In genomic region chr1:37995773-37996379, GRCh38 we compare ENCODE assay signal across 8 cellular contexts. TPM values are rescaled to one million over a fixed set of nuclear protein-coding genes. Genes with fewer than 3 reads are reported as not detected.
DNase-seq lines count a peak whose midpoint lies in the region; ATAC-seq, FAIRE-seq and TF ChIP-seq lines count a peak whose summit lies in the region.

No MANE protein-coding gene starts in this region.

- H3K27ac Mint-ChIP-seq in CD8-positive, alpha-beta memory T cell = peak overlapping the region in 5 of 8 donors; percentile 78 to 92 (median 86)
- peak overlapping the region in 3 of 6 donors; percentile 66 to 82 (median 67) for H3K27ac Mint-ChIP-seq in immature natural killer cell
- H3K27ac Mint-ChIP-seq in stimulated activated effector memory CD8-positive, alpha-beta T cell treated with anti-CD3 and anti-CD28 coated beads, Interleukin-12 subunit alpha, Interleukin-12 subunit beta, amount 100 ng/mL, for 72 hours = no peak overlapping the region

- no peaks in the 10 kb centered on the region for H3K27me3 Mint-ChIP-seq in CD8-positive, alpha-beta memory T cell
- H3K27me3 Mint-ChIP-seq in immature natural killer cell (ENCODE audit: low read depth in 3 of 3) = peaks cover 0 to 4% (median 0%) of the 10 kb centered on the region in 3 donors

- H3K27me3 ChIP-seq in CD8-positive, alpha-beta memory T cell (ENCODE audit: insufficient read depth, low read length, poor library complexity, severe bottlenecking) = no peaks in the 10 kb centered on the region
- H3K27me3 ChIP-seq in brain microvascular endothelial cell (replicated peaks) = no peaks in the 10 kb centered on the region

- in situ Hi-C loops in brain microvascular endothelial cell (cut with HindIII; ENCODE audit: low pct_ligation_motif_present, low sequenced_read_pairs) = no loop called here

- FAIRE-seq in urothelium cell line (lab: Jason Lieb, UNC) = no peak

- no peaks in the 10 kb centered on the region for H3K9me3 ChIP-seq in CD8-positive, alpha-beta memory T cell (ENCODE audit: low read length)

- DNase-seq in CD8-positive, alpha-beta memory T cell = peak in 1 of 5 donors; percentile 56
- DNase-seq in NCI-H146 treated with DMSO at 0.1 percent for 48 hours (lab: John Stamatoyannopoulos, UW; ENCODE audit: unreplicated experiment) (peak; percentile 0), brain microvascular endothelial cell (peak; percentile 67), immature natural killer cell (no peak), urothelium cell line (ENCODE audit: low spot score) (no peak)
- no peak for DNase-seq in stimulated activated effector memory CD8-positive, alpha-beta T cell treated with anti-CD3 and anti-CD28 coated beads, Interleukin-12 subunit alpha, Interleukin-12 subunit beta, amount 100 ng/mL, for 72 hours (ENCODE audit: low spot score in 2 of 2)

- TF ChIP-seq CTCF in brain microvascular endothelial cell (IDR thresholded peaks at IDR 0.05; ENCODE audit: low read depth, low read length, missing control alignments) = no peak

- peak; percentile 70 for ATAC-seq in stimulated activated effector memory CD8-positive, alpha-beta T cell treated with anti-CD3 and anti-CD28 coated beads, Interleukin-12 subunit alpha, Interleukin-12 subunit beta, amount 100 ng/mL, for 72 hours
- ATAC-seq in HG02973 (IDR thresholded peaks at IDR 0.05; ENCODE audit: unreplicated experiment) (no peak), GM18520 (IDR thresholded peaks at IDR 0.05; ENCODE audit: unreplicated experiment) (no peak)

- peaks cover 25 to 28% (median 26%) of the 10 kb centered on the region in 3 donors for H3K4me1 Mint-ChIP-seq in CD8-positive, alpha-beta memory T cell
- H3K4me1 Mint-ChIP-seq in immature natural killer cell = peaks cover 47 to 55% of the 10 kb centered on the region in 2 donors
- peaks cover 48% of the 10 kb centered on the region for H3K4me1 Mint-ChIP-seq in stimulated activated effector memory CD8-positive, alpha-beta T cell treated with anti-CD3 and anti-CD28 coated beads, Interleukin-12 subunit alpha, Interleukin-12 subunit beta, amount 100 ng/mL, for 72 hours

- peak overlapping the region in 6 of 7 donors; percentile 64 to 84 (median 77) for H3K4me3 Mint-ChIP-seq in CD8-positive, alpha-beta memory T cell
- peak overlapping the region; percentile 67 to 81 (median 70) for H3K4me3 Mint-ChIP-seq in immature natural killer cell
- H3K4me3 Mint-ChIP-seq in stimulated activated effector memory CD8-positive, alpha-beta T cell treated with anti-CD3 and anti-CD28 coated beads, Interleukin-12 subunit alpha, Interleukin-12 subunit beta, amount 100 ng/mL, for 72 hours = peak overlapping the region; percentile 61

- H3K9me3 Mint-ChIP-seq in CD8-positive, alpha-beta memory T cell = no peaks in the 10 kb centered on the region
- H3K9me3 Mint-ChIP-seq in immature natural killer cell = no peaks in the 10 kb centered on the region
- no peaks in the 10 kb centered on the region for H3K9me3 Mint-ChIP-seq in stimulated activated effector memory CD8-positive, alpha-beta T cell treated with anti-CD3 and anti-CD28 coated beads, Interleukin-12 subunit alpha, Interleukin-12 subunit beta, amount 100 ng/mL, for 72 hours

- peaks cover 8% of the 10 kb centered on the region for H3K36me3 ChIP-seq in CD8-positive, alpha-beta memory T cell (ENCODE audit: insufficient read depth, low read length)
- H3K36me3 ChIP-seq in brain microvascular endothelial cell (replicated peaks) = peaks cover 43% of the 10 kb centered on the region

- no peak overlapping the region for H3K27ac ChIP-seq in CD8-positive, alpha-beta memory T cell (ENCODE audit: low read depth, low read length)
- peak overlapping the region; percentile 76 for H3K27ac ChIP-seq in brain microvascular endothelial cell

- peaks cover 0 to 2% (median 0%) of the 10 kb centered on the region in 3 donors for H3K36me3 Mint-ChIP-seq in CD8-positive, alpha-beta memory T cell
- peaks cover 14 to 20% (median 15%) of the 10 kb centered on the region in 3 donors for H3K36me3 Mint-ChIP-seq in immature natural killer cell
- H3K36me3 Mint-ChIP-seq in stimulated activated effector memory CD8-positive, alpha-beta T cell treated with anti-CD3 and anti-CD28 coated beads, Interleukin-12 subunit alpha, Interleukin-12 subunit beta, amount 100 ng/mL, for 72 hours = peaks cover 39% of the 10 kb centered on the region

- peaks cover 6% of the 10 kb centered on the region for H3K4me1 ChIP-seq in CD8-positive, alpha-beta memory T cell (ENCODE audit: insufficient read depth, low read length)

- H3K4me3 ChIP-seq in CD8-positive, alpha-beta memory T cell (ENCODE audit: low read length) = no peak overlapping the region
- H3K4me3 ChIP-seq in brain microvascular endothelial cell (ENCODE audit: low read depth, low read length) = peak overlapping the region; percentile 41

- CTCF ChIA-PET in CD8-positive, alpha-beta memory T cell (lab: Charles Lee) = no interaction called here

- POLR2A ChIA-PET in CD8-positive, alpha-beta memory T cell (lab: Charles Lee) = no interaction called here

RNA-seq across cellular contexts. Expression of gene SF3A3, which starts 6.1 kb away (rescaled TPM):
- total RNA-seq in CD8-positive, alpha-beta memory T cell = 100 to 1,000 TPM; 116 to 129 TPM
- polyA plus RNA-seq in CD8-positive, alpha-beta memory T cell = 94.6 TPM
- polyA plus RNA-seq in immature natural killer cell = 10 to 100 TPM; 62.3 to 81.7 (median 70.9) TPM

RNA-seq across cellular contexts. Expression of gene FHL3, which starts 9.4 kb away (rescaled TPM):
- 10 to 100 TPM; 15.4 to 17.5 TPM for total RNA-seq in CD8-positive, alpha-beta memory T cell
- 19.7 TPM for polyA plus RNA-seq in CD8-positive, alpha-beta memory T cell
- 100 to 1,000 TPM in 1 of 3 donors, 10 to 100 TPM in 2; 36.8 to 121 (median 74.1) TPM for polyA plus RNA-seq in immature natural killer cell

RNA-seq across cellular contexts. Expression of gene UTP11, which starts 16.7 kb away (rescaled TPM):
- total RNA-seq in CD8-positive, alpha-beta memory T cell = 10 to 100 TPM; 73.5 to 73.6 TPM
- polyA plus RNA-seq in CD8-positive, alpha-beta memory T cell = 22.4 TPM
- polyA plus RNA-seq in immature natural killer cell = 10 to 100 TPM; 22.6 to 32.7 (median 30.4) TPM

RNA-seq across cellular contexts. Expression of gene INPP5B, which starts 49.0 kb away (rescaled TPM):
- total RNA-seq in CD8-positive, alpha-beta memory T cell = 10 to 100 TPM; 24.1 to 25.1 TPM
- 22.9 TPM for polyA plus RNA-seq in CD8-positive, alpha-beta memory T cell
- polyA plus RNA-seq in immature natural killer cell = 10 to 100 TPM; 11.1 to 28.0 (median 13.6) TPM

RNA-seq across cellular contexts. Expression of gene POU3F1, which starts 50.7 kb away (rescaled TPM):
- under 1 TPM; 0.44 to 0.57 TPM for total RNA-seq in CD8-positive, alpha-beta memory T cell
- polyA plus RNA-seq in CD8-positive, alpha-beta memory T cell = 0.09 TPM
- polyA plus RNA-seq in immature natural killer cell = under 1 TPM in 2 of 3 donors, not detected in 1; 0.14 to 0.43 TPM

Comparison
In these comparisons a context has a peak if more than half of its experiments do, and no peak if none do; other contexts are left out.
1. DNase-seq: peak in NCI-H146 treated with DMSO at 0.1 percent for 48 hours (single experiment) and brain microvascular endothelial cell (single experiment); none in immature natural killer cell (0 of 3), stimulated activated effector memory CD8-positive, alpha-beta T cell treated with anti-CD3 and anti-CD28 coated beads, Interleukin-12 subunit alpha, Interleukin-12 subunit beta, amount 100 ng/mL, for 72 hours (0 of 2) and urothelium cell line (single experiment).
2. Peak in every context shown above with its lines, with median percentiles within 50 percentile points of each other: H3K4me3 Mint-ChIP-seq.